ENCODE assay signal across 25 cellular contexts in genomic region chr14:38904959-38905358, GRCh38.
DNase-seq lines count a peak whose midpoint lies in the region; ATAC-seq and TF ChIP-seq lines count a peak whose summit lies in the region.
"Had no signal": no experiment of that assay in that cellular context is flagged by ENCODE, and none has a peak within 500 bp of the region (broad histone marks: within the 10 kb centered on the region; RNA-seq: fewer than 3 reads in every experiment).

No MANE protein-coding gene starts in this region.

- no peak overlapping the region for H3K4me2 ChIP-seq in mesendoderm (ENCODE audit: low read length)
- H3K4me2 ChIP-seq: BLaER1 had no signal

- no peak overlapping the region for H4K5ac ChIP-seq in mesendoderm (ENCODE audit: low read length)

- H3K4me3 ChIP-seq in vagina (no peak overlapping the region), mesendoderm (ENCODE audit: low read length) (no peak overlapping the region)
- H3K4me3 ChIP-seq: BLaER1, GM12878 had no signal

- H3K36me3 Mint-ChIP-seq in natural killer cell treated with Interleukin-12 subunit alpha and Interleukin-12 subunit beta and Interleukin-15 and Interleukin-18, amount 100 ng/mL, for 72 hours: no peaks in the 10 kb centered on the region
- H3K36me3 Mint-ChIP-seq: CD14-positive monocyte; CD4-positive, alpha-beta memory T cell; CD4-positive, CD25-positive, alpha-beta regulatory T cell; CD8-positive, alpha-beta memory T cell had no signal

- H3K27ac ChIP-seq in vagina: no peak overlapping the region
- no peak overlapping the region for H3K27ac ChIP-seq in mesendoderm (ENCODE audit: low read depth, low read length)
- H3K27ac ChIP-seq: BLaER1 had no signal

- no peaks in the 10 kb centered on the region for H3K9me3 ChIP-seq in vagina
- H3K9me3 ChIP-seq: BE2C, BLaER1 had no signal

- TF ChIP-seq CTCF in vagina (IDR thresholded peaks at IDR 0.05): no peak

- no peak overlapping the region for H3K4me3 Mint-ChIP-seq in natural killer cell treated with Interleukin-12 subunit alpha and Interleukin-12 subunit beta and Interleukin-15 and Interleukin-18, amount 100 ng/mL, for 72 hours
- H3K4me3 Mint-ChIP-seq: CD14-positive monocyte; CD4-positive, alpha-beta memory T cell; CD4-positive, CD25-positive, alpha-beta regulatory T cell; CD8-positive, alpha-beta memory T cell had no signal

- no peaks in the 10 kb centered on the region for H3K36me3 ChIP-seq in vagina
- H3K36me3 ChIP-seq in mesendoderm (ENCODE audit: control insufficient read depth, insufficient read depth, low read length): no peaks in the 10 kb centered on the region
- H3K36me3 ChIP-seq: BE2C, BLaER1 had no signal

- H3K4ac ChIP-seq in mesendoderm (ENCODE audit: low read depth, low read length): no peak overlapping the region

- H2BK120ac ChIP-seq in mesendoderm (ENCODE audit: low read depth, low read length): no peak overlapping the region

- intact Hi-C loops in vagina (cut with DNase I): no loop called here

- no peak overlapping the region for H2AK5ac ChIP-seq in mesendoderm (ENCODE audit: low read length)

- H3K4me1 Mint-ChIP-seq in natural killer cell treated with Interleukin-12 subunit alpha and Interleukin-12 subunit beta and Interleukin-15 and Interleukin-18, amount 100 ng/mL, for 72 hours (ENCODE audit: low read depth in 2 of 2): no peaks in the 10 kb centered on the region
- H3K4me1 Mint-ChIP-seq: CD14-positive monocyte; CD4-positive, alpha-beta memory T cell; CD4-positive, CD25-positive, alpha-beta regulatory T cell; CD8-positive, alpha-beta memory T cell had no signal

- H2BK5ac ChIP-seq in mesendoderm (ENCODE audit: low read length): no peak overlapping the region

- no peak overlapping the region for H3K9ac ChIP-seq in mesendoderm (ENCODE audit: low read length)
- H3K9ac ChIP-seq: BLaER1 had no signal

- DNase-seq in natural killer cell treated with Interleukin-12 subunit alpha and Interleukin-12 subunit beta and Interleukin-15 and Interleukin-18, amount 100 ng/mL, for 72 hours (ENCODE audit: low spot score): no peak
- DNase-seq in vagina (ENCODE audit: extremely low spot score in 2 of 2): no peak
- DNase-seq in mesendoderm: no peak
- DNase-seq: 8988T; ACHN; BE2C; C1 segment of cervical spinal cord; CD4-positive, alpha-beta memory T cell; CD4-positive, CD25-positive, alpha-beta regulatory T cell; CD8-positive, alpha-beta memory T cell; COR-L47; DMS 273 treated with DMSO at 0.1 percent for 48 hours; DMS153; DMS53; DMS79; DND-41; EL; GDM1 had no signal

- H3K18ac ChIP-seq in mesendoderm (ENCODE audit: low read length): no peak overlapping the region

- peaks cover 4 to 21% of the 10 kb centered on the region in 2 donors for H3K27me3 Mint-ChIP-seq in natural killer cell treated with Interleukin-12 subunit alpha and Interleukin-12 subunit beta and Interleukin-15 and Interleukin-18, amount 100 ng/mL, for 72 hours

- TF ChIP-seq POLR2A in vagina (IDR thresholded peaks at IDR 0.05): no peak

- ATAC-seq in GM18907 (IDR thresholded peaks at IDR 0.05; ENCODE audit: unreplicated experiment): peak; percentile 66
- peak; percentile 47 for ATAC-seq in GM18909 (IDR thresholded peaks at IDR 0.05; ENCODE audit: poor library complexity, unreplicated experiment)
- ATAC-seq in HG02981 (IDR thresholded peaks at IDR 0.05; ENCODE audit: unreplicated experiment): peak; percentile 78
- ATAC-seq in HG03378 (IDR thresholded peaks at IDR 0.05; ENCODE audit: unreplicated experiment): peak; percentile 51
- ATAC-seq in natural killer cell treated with Interleukin-12 subunit alpha and Interleukin-12 subunit beta and Interleukin-15 and Interleukin-18, amount 100 ng/mL, for 72 hours: no peak
- ATAC-seq: GM12878 had no signal

- no peak overlapping the region for H4K8ac ChIP-seq in mesendoderm (ENCODE audit: low read depth, low read length)

- H2BK15ac ChIP-seq in mesendoderm (replicated peaks; ENCODE audit: low read depth): no peak overlapping the region

- H3K23ac ChIP-seq in mesendoderm (ENCODE audit: low read length): no peak overlapping the region

- H3K79me2 ChIP-seq in mesendoderm (ENCODE audit: control insufficient read depth, insufficient read depth, low read length): no peaks in the 10 kb centered on the region

- H3K79me1 ChIP-seq in mesendoderm (ENCODE audit: low read length): no peaks in the 10 kb centered on the region

- no peak overlapping the region for H3K27ac Mint-ChIP-seq in natural killer cell treated with Interleukin-12 subunit alpha and Interleukin-12 subunit beta and Interleukin-15 and Interleukin-18, amount 100 ng/mL, for 72 hours
- H3K27ac Mint-ChIP-seq: CD4-positive, alpha-beta memory T cell; CD4-positive, CD25-positive, alpha-beta regulatory T cell; CD8-positive, alpha-beta memory T cell had no signal

- H3K56ac ChIP-seq in mesendoderm (ENCODE audit: low read length): no peak overlapping the region

- H3K9me3 Mint-ChIP-seq in natural killer cell treated with Interleukin-12 subunit alpha and Interleukin-12 subunit beta and Interleukin-15 and Interleukin-18, amount 100 ng/mL, for 72 hours: peaks cover 3% of the 10 kb centered on the region
- H3K9me3 Mint-ChIP-seq: CD8-positive, alpha-beta memory T cell had no signal

- no peaks in the 10 kb centered on the region for H3K27me3 ChIP-seq in vagina
- no peaks in the 10 kb centered on the region for H3K27me3 ChIP-seq in mesendoderm (ENCODE audit: insufficient read depth, low read length, poor library complexity)
- H3K27me3 ChIP-seq: BE2C, BLaER1 had no signal

- no peaks in the 10 kb centered on the region for H3K4me1 ChIP-seq in vagina
- no peaks in the 10 kb centered on the region for H3K4me1 ChIP-seq in mesendoderm (ENCODE audit: control insufficient read depth, low read depth, low read length)

Comparison
In these comparisons a context has a peak if more than half of its experiments do, and no peak if none do; other contexts are left out.
1. ATAC-seq: peak in GM18907 (single experiment), GM18909 (single experiment), HG02981 (single experiment) and HG03378 (single experiment); none in natural killer cell treated with Interleukin-12 subunit alpha and Interleukin-12 subunit beta and Interleukin-15 and Interleukin-18, amount 100 ng/mL, for 72 hours (0 of 2).